ENCODE assay signal across 7 cellular contexts in the genomic region with DNA sequence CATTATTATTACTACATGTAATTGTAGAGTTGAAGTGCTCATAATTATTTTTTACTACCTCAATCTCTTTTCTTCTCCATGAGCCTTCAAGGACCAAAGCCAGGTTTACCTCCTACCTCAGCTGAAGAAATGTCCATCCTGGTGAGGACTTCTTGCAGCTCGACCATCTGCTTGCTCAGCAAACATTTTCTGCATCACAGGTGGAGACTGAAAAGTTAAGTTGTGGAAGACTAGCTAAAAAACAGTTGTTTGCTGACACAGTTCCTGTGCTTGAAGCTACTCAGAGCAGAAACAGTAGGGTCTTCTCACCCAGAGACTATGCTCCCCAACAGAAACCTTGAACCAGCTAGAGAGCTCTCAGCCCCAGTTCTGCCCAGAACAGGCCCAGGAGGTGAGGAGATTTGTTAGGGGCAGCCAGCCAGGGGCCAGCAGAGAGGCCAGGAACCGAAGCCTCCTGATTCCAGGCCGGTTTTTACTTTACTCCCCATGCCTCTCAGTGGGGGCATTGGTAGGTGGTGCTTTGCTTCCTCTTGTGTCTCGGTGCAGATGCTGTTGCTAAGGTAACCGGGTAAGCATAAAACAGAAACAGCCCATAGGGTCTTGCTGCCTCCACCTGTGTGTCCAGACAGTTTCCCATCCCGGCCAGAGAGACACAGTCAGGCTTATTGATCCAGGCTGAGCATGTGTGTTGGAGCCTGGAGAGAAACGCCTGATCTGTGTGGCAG.
DNase-seq lines count a peak whose midpoint lies in the region; ATAC-seq and TF ChIP-seq lines count a peak whose summit lies in the region.

No MANE protein-coding gene starts in this region.

- no peak for TF ChIP-seq CTCF in foreskin fibroblast (IDR thresholded peaks at IDR 0.05; ENCODE audit: low read depth, low read length)

- DNase-seq in NCI-H1105 (lab: John Stamatoyannopoulos, UW) (peak; percentile 49), left kidney (ENCODE audit: low read depth, low spot score) (peak; percentile 88), inferior parietal cortex (ENCODE audit: extremely low spot score) (no peak), foreskin fibroblast (no peak)
- DNase-seq in activated CD4-positive, alpha-beta T cell treated with anti-CD3 and anti-CD28 coated beads, Interleukin-2, amount 50 U/mL, for 1 hour = no peak

- ATAC-seq in GM18870 (IDR thresholded peaks at IDR 0.05; ENCODE audit: unreplicated experiment) (peak; percentile 57), GM21825 (IDR thresholded peaks at IDR 0.05; ENCODE audit: unreplicated experiment) (peak; percentile 50)

- H3K4me3 ChIP-seq in foreskin fibroblast (ENCODE audit: low read depth in 1 of 2, low read length in 2 of 2) = no peak overlapping the region

Comparison
In these comparisons a context has a peak if more than half of its experiments do, and no peak if none do; other contexts are left out.
1. DNase-seq: peak in NCI-H1105 (single experiment) and left kidney (single experiment); none in inferior parietal cortex (single experiment), activated CD4-positive, alpha-beta T cell treated with anti-CD3 and anti-CD28 coated beads, Interleukin-2, amount 50 U/mL, for 1 hour (single experiment) and foreskin fibroblast (0 of 2).